ENCODE assay signal across 1 cellular context in genomic region chr7:47170516-47170915, GRCh38.
TF ChIP-seq lines count a peak whose summit lies in the region.

No MANE protein-coding gene starts in this region.

TF ChIP-seq in liver, 16 proteins besides CTCF, POLR2A, EP300 and RAD21 (continued from another document):
- TF ChIP-seq REST (IDR thresholded peaks at IDR 0.05): no peak
